Comparison of ENCODE assay signal across 18 cellular contexts in the genomic region with DNA sequence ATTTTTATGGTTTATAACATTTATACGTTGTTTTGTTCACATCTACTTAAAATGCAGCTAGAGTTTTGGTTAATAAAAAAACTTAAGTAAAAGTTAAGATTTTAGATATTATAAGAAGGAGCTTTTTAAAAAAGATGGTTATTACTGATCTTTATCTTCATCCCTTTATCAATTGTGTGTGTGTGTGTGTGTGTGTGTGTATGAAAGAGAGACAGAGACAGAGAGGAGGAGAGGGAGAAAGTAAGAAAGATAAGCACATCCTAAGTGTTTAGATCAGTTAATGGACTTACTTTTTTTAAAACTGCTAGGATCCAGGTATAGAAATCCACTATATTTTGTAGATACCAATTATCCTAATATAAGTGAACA. TPM values are rescaled to one million over a fixed set of nuclear protein-coding genes. Genes with fewer than 3 reads are reported as not detected.
A peak's percentile ranks its signal among the peaks of the same experiment; 100 is the strongest.
DNase-seq lines count a peak whose midpoint lies in the region; ATAC-seq and TF ChIP-seq lines count a peak whose summit lies in the region.
"Had no signal": no experiment of that assay in that cellular context is flagged by ENCODE, and none has a peak within 500 bp of the region (broad histone marks: within the 10 kb centered on the region; RNA-seq: fewer than 3 reads in every experiment).

No MANE protein-coding gene starts in this region.

- H3F3A ChIP-seq in MM.1S (ENCODE audit: insufficient read depth, low read length) = no peaks in the 10 kb centered on the region

- H3K27me3 ChIP-seq in MM.1S (replicated peaks; ENCODE audit: insufficient read depth, low read length) (no peaks in the 10 kb centered on the region), Peyer's patch (no peaks in the 10 kb centered on the region)
- H3K27me3 ChIP-seq: BLaER1 treated with 17β-estradiol and CSF1 and Interleukin-3, amounts not matched to agents 10 nM and 100 nM had no signal

- H3K9me2 ChIP-seq in MM.1S (replicated peaks; ENCODE audit: insufficient read depth, low read length) = no peaks in the 10 kb centered on the region

- H2AFZ ChIP-seq in MM.1S (ENCODE audit: low read length) = no peak overlapping the region
- H2AFZ ChIP-seq: GM23248 had no signal

- peaks cover 4% of the 10 kb centered on the region for H3K36me3 Mint-ChIP-seq in activated naive CD8-positive, alpha-beta T cell
- peaks cover 21% of the 10 kb centered on the region for H3K36me3 Mint-ChIP-seq in activated naive CD8-positive, alpha-beta T cell treated with anti-CD3 and anti-CD28 coated beads, Interleukin-2, amount 50 U/mL, for 24 hours (ENCODE audit: low read depth)
- H3K36me3 Mint-ChIP-seq in central memory CD8-positive, alpha-beta T cell (ENCODE audit: insufficient read depth) = peaks cover 70% of the 10 kb centered on the region

- H3K4me3 ChIP-seq in MM.1S (ENCODE audit: low read length) = no peak overlapping the region
- H3K4me3 ChIP-seq in Peyer's patch = no peak overlapping the region
- H3K4me3 ChIP-seq: BLaER1 treated with 17β-estradiol and CSF1 and Interleukin-3, amounts not matched to agents 10 nM and 100 nM; GM23248; SJCRH30 had no signal

- DNase-seq in activated naive CD8-positive, alpha-beta T cell treated with anti-CD3 and anti-CD28 coated beads, Interleukin-2, amount 50 U/mL, for 24 hours = no peak
- no peak for DNase-seq in MM.1S
- DNase-seq in central memory CD8-positive, alpha-beta T cell (ENCODE audit: low spot score in 2 of 2) = no peak
- DNase-seq in Peyer's patch = no peak
- DNase-seq in DMS153 treated with DMSO at 0.1 percent for 48 hours (lab: John Stamatoyannopoulos, UW; ENCODE audit: unreplicated experiment) = no peak
- no peak for DNase-seq in hypothalamus (lab: John Stamatoyannopoulos, UW)
- DNase-seq: DND-41, GM23248, HCEC 1CT, KG1, MV-4-11, NCI-H1417, NCI-H187 treated with DMSO at 0.1 percent for 48 hours, NCI-H226, NCI-H524 treated with DMSO at 0.1 percent for 48 hours, SJCRH30 had no signal

- H4K20me1 ChIP-seq in MM.1S (ENCODE audit: insufficient read depth, low read length) = no peaks in the 10 kb centered on the region

- TF ChIP-seq CTCF in MM.1S (IDR thresholded peaks at IDR 0.05; ENCODE audit: low read length) = no peak
- TF ChIP-seq CTCF in Peyer's patch (IDR thresholded peaks at IDR 0.05) = no peak

- H3K4me3 Mint-ChIP-seq in activated naive CD8-positive, alpha-beta T cell = no peak overlapping the region
- no peak overlapping the region for H3K4me3 Mint-ChIP-seq in activated naive CD8-positive, alpha-beta T cell treated with anti-CD3 and anti-CD28 coated beads, Interleukin-2, amount 50 U/mL, for 24 hours
- H3K4me3 Mint-ChIP-seq in central memory CD8-positive, alpha-beta T cell = no peak overlapping the region

- H3K4me1 Mint-ChIP-seq in activated naive CD8-positive, alpha-beta T cell (ENCODE audit: low read depth) = peaks cover 55% of the 10 kb centered on the region
- H3K4me1 Mint-ChIP-seq in activated naive CD8-positive, alpha-beta T cell treated with anti-CD3 and anti-CD28 coated beads, Interleukin-2, amount 50 U/mL, for 24 hours = peaks cover 47% of the 10 kb centered on the region
- peaks cover 22% of the 10 kb centered on the region for H3K4me1 Mint-ChIP-seq in central memory CD8-positive, alpha-beta T cell

- H3K27me3 Mint-ChIP-seq in activated naive CD8-positive, alpha-beta T cell = no peaks in the 10 kb centered on the region
- H3K27me3 Mint-ChIP-seq in activated naive CD8-positive, alpha-beta T cell treated with anti-CD3 and anti-CD28 coated beads, Interleukin-2, amount 50 U/mL, for 24 hours = no peaks in the 10 kb centered on the region
- no peaks in the 10 kb centered on the region for H3K27me3 Mint-ChIP-seq in central memory CD8-positive, alpha-beta T cell

- no peak overlapping the region for H3K9ac ChIP-seq in MM.1S (ENCODE audit: low read length)
- H3K9ac ChIP-seq: BLaER1 treated with 17β-estradiol and CSF1 and Interleukin-3, amounts not matched to agents 10 nM and 100 nM; GM23248 had no signal

- H3K9me3 ChIP-seq in MM.1S (replicated peaks; ENCODE audit: insufficient read depth, low read length) (no peaks in the 10 kb centered on the region), Peyer's patch (no peaks in the 10 kb centered on the region)
- H3K9me3 ChIP-seq: BLaER1 treated with 17β-estradiol and CSF1 and Interleukin-3, amounts not matched to agents 10 nM and 100 nM; SJCRH30 had no signal

- ATAC-seq in activated naive CD8-positive, alpha-beta T cell treated with anti-CD3 and anti-CD28 coated beads, Interleukin-2, amount 50 U/mL, for 24 hours = no peak
- ATAC-seq in central memory CD8-positive, alpha-beta T cell (replicated peaks; ENCODE audit: extremely low read depth, poor library complexity, severe bottlenecking) = no peak

- no peak for TF ChIP-seq POLR2A in Peyer's patch (IDR thresholded peaks at IDR 0.05)

- H3K27ac ChIP-seq in MM.1S (ENCODE audit: low read length) (no peak overlapping the region), Peyer's patch (no peak overlapping the region)
- H3K27ac ChIP-seq: BLaER1 treated with 17β-estradiol and CSF1 and Interleukin-3, amounts not matched to agents 10 nM and 100 nM; GM23248; SJCRH30 had no signal

- H3K9me3 Mint-ChIP-seq in activated naive CD8-positive, alpha-beta T cell (ENCODE audit: low read depth) = no peaks in the 10 kb centered on the region
- H3K9me3 Mint-ChIP-seq in activated naive CD8-positive, alpha-beta T cell treated with anti-CD3 and anti-CD28 coated beads, Interleukin-2, amount 50 U/mL, for 24 hours = no peaks in the 10 kb centered on the region
- no peaks in the 10 kb centered on the region for H3K9me3 Mint-ChIP-seq in central memory CD8-positive, alpha-beta T cell

- no peaks in the 10 kb centered on the region for H3K79me2 ChIP-seq in MM.1S (ENCODE audit: low read length)

- H3K4me2 ChIP-seq in MM.1S (ENCODE audit: low read depth, low read length) = 0 out of 2 replicates have a peak overlapping the region, but pooled peaks have one; percentile 17
- H3K4me2 ChIP-seq: BLaER1 treated with 17β-estradiol and CSF1 and Interleukin-3, amounts not matched to agents 10 nM and 100 nM had no signal

- no peaks in the 10 kb centered on the region for H3K4me1 ChIP-seq in MM.1S (ENCODE audit: low read length)
- no peaks in the 10 kb centered on the region for H3K4me1 ChIP-seq in Peyer's patch
- H3K4me1 ChIP-seq: BLaER1 treated with 17β-estradiol and CSF1 and Interleukin-3, amounts not matched to agents 10 nM and 100 nM; SJCRH30 had no signal

- H3K27ac Mint-ChIP-seq in activated naive CD8-positive, alpha-beta T cell = peak overlapping the region; percentile 81
- no peak overlapping the region for H3K27ac Mint-ChIP-seq in activated naive CD8-positive, alpha-beta T cell treated with anti-CD3 and anti-CD28 coated beads, Interleukin-2, amount 50 U/mL, for 24 hours
- peak overlapping the region; percentile 78 for H3K27ac Mint-ChIP-seq in central memory CD8-positive, alpha-beta T cell (ENCODE audit: low read depth)

- H3K36me3 ChIP-seq in MM.1S (replicated peaks; ENCODE audit: insufficient read depth, low read length) (no peaks in the 10 kb centered on the region), Peyer's patch (no peaks in the 10 kb centered on the region)
- H3K36me3 ChIP-seq: SJCRH30 had no signal

RNA-seq across cellular contexts. Expression of a gene that starts 45.8 kb away (rescaled TPM):
- total RNA-seq in Peyer's patch = 10 to 100 TPM; 27.0 to 48.7 (median 33.5) TPM
